ENCODE assay signal across 24 cellular contexts in genomic region chrX:135629342-135629741, GRCh38.
"Had no signal": no experiment of that assay in that cellular context is flagged by ENCODE, and none has a peak within 500 bp of the region (broad histone marks: within the 10 kb centered on the region; RNA-seq: fewer than 3 reads in every experiment).

No MANE protein-coding gene starts in this region.

- H3K27ac ChIP-seq: HL-60, KMS-11, RWPE1 had no signal

- H3K9me3 ChIP-seq: SK-N-SH had no signal

- DNase-seq: Kasumi-1, MM.1S, NCI-H1092 treated with DMSO at 0.1 percent for 48 hours, NCI-H1436 treated with DMSO at 0.1 percent for 48 hours, NCI-H1694, NCI-H187 treated with DMSO at 0.1 percent for 48 hours, NCI-H2029 treated with DMSO at 0.1 percent for 48 hours, NCI-H2171 treated with DMSO at 0.1 percent for 48 hours, NCI-H345, NCI-H446 treated with DMSO at 0.1 percent for 48 hours, NCI-H510A treated with DMSO at 0.1 percent for 48 hours, NCI-H526, NCI-H748 treated with DMSO at 0.1 percent for 48 hours, PC-3, SHP77, SK-N-SH, SW 1271, T-cell had no signal

- FAIRE-seq: HTR-8/SVneo, K562 had no signal

- ATAC-seq: K562, Panc1, PC-3, T-cell had no signal

- H3K4me3 ChIP-seq: K562 had no signal
